ENCODE assay signal across 8 cellular contexts in genomic region chr1:236759252-236759859, GRCh38. TPM values are rescaled to one million over a fixed set of nuclear protein-coding genes. Genes with fewer than 3 reads are reported as not detected.
A peak's percentile ranks its signal among the peaks of the same experiment; 100 is the strongest.
DNase-seq lines count a peak whose midpoint lies in the region; ATAC-seq and TF ChIP-seq lines count a peak whose summit lies in the region.

No MANE protein-coding gene starts in this region.

- H3K9ac ChIP-seq in SU-DHL-6 (ENCODE audit: low read length), result no peak overlapping the region

- H3K4me2 ChIP-seq in SU-DHL-6 (ENCODE audit: low read depth, low read length, poor library complexity, severe bottlenecking), result peak overlapping the region; percentile 35

- POLR2A ChIA-PET in AG04450 (lab: Yijun Ruan, JAX), result no interaction called here

- CTCF ChIA-PET in AG04450 (lab: Charles Lee), result interaction anchor here (0.7 to 3.2 kb wide), 42 partner anchors 8 to 803 kb away, joined by 3 to 39 read pairs (median 5); partner anchors contain the start of genes HEATR1 and MTR

- TF ChIP-seq CTCF in AG04450 (IDR thresholded peaks at IDR 0.05; ENCODE audit: low read depth, low read length), result peak; percentile 77
- peak; percentile 36 for TF ChIP-seq CTCF in SU-DHL-6 (IDR thresholded peaks at IDR 0.05; ENCODE audit: insufficient read depth, low read length, poor library complexity, severe bottlenecking)
- TF ChIP-seq CTCF in foreskin keratinocyte (conservative IDR thresholded peaks at IDR 0.05), result peak; percentile 68

- no peaks in the 10 kb centered on the region for H3K4me1 ChIP-seq in foreskin keratinocyte

- DNase-seq in AG04450 (ENCODE audit: low read depth, low spot score), result peak; percentile 8
- DNase-seq in GM03348 (ENCODE audit: low spot score), result peak; percentile 55
- peak in 1 of 2 donors; percentile 15 for DNase-seq in foreskin keratinocyte
- DNase-seq in retina, result peak; percentile 54
- DNase-seq in occipital lobe (lab: John Stamatoyannopoulos, UW), result no peak
- DNase-seq in caudate nucleus (lab: John Stamatoyannopoulos, UW), result no peak

- H3F3A ChIP-seq in SU-DHL-6 (ENCODE audit: insufficient read depth), result no peaks in the 10 kb centered on the region

- peak overlapping the region; percentile 44 for H2AFZ ChIP-seq in SU-DHL-6 (ENCODE audit: low read depth, low read length, severe bottlenecking)

- H3K4me3 ChIP-seq in AG04450 (ENCODE audit: low read depth, low read length) (no peak overlapping the region), SU-DHL-6 (ENCODE audit: insufficient read depth, low read length, poor library complexity, severe bottlenecking) (no peak overlapping the region)

- no peaks in the 10 kb centered on the region for H3K27me3 ChIP-seq in AG04450 (ENCODE audit: control insufficient read depth, insufficient read depth, low read length)
- no peaks in the 10 kb centered on the region for H3K27me3 ChIP-seq in SU-DHL-6 (ENCODE audit: low read length)
- no peaks in the 10 kb centered on the region for H3K27me3 ChIP-seq in foreskin keratinocyte

- H3K9me2 ChIP-seq in SU-DHL-6 (replicated peaks; ENCODE audit: insufficient read depth, low read length), result no peaks in the 10 kb centered on the region

- H3K9me3 ChIP-seq in AG04450 (ENCODE audit: control insufficient read depth, insufficient read depth, low read length) (no peaks in the 10 kb centered on the region), SU-DHL-6 (ENCODE audit: insufficient read depth, low read length) (no peaks in the 10 kb centered on the region)

- ATAC-seq in HG03520 (IDR thresholded peaks at IDR 0.05; ENCODE audit: unreplicated experiment) (peak; percentile 74), foreskin keratinocyte (peak; percentile 50)

- no peaks in the 10 kb centered on the region for H3K36me3 ChIP-seq in SU-DHL-6 (ENCODE audit: low read length)

- H3K27ac ChIP-seq in AG04450 (ENCODE audit: low read depth, low read length) (no peak overlapping the region), SU-DHL-6 (ENCODE audit: low read depth, low read length) (no peak overlapping the region), foreskin keratinocyte (no peak overlapping the region), caudate nucleus (ENCODE audit: low read depth, low read length) (no peak overlapping the region)

- H4K20me1 ChIP-seq in SU-DHL-6 (ENCODE audit: low read depth, low read length), result no peaks in the 10 kb centered on the region

- no peaks in the 10 kb centered on the region for H3K79me2 ChIP-seq in SU-DHL-6 (ENCODE audit: insufficient read depth, low read length)

RNA-seq across cellular contexts. Expression of gene MTR, which starts 35.7 kb away (rescaled TPM):
- 11.0 and 13.0 TPM in 2 replicates for polyA plus RNA-seq in AG04450 (2011; rRNA removed)
- 18.3 and 26.6 TPM in 2 replicates for polyA minus RNA-seq in AG04450 (2011; rRNA and poly(A)+ RNA removed)
- total RNA-seq in foreskin keratinocyte, result 18.6 and 22.8 TPM in 2 replicates
- 2.6 and 2.8 TPM in 2 replicates for polyA plus RNA-seq in foreskin keratinocyte
- 28.4 TPM for total RNA-seq in occipital lobe

Comparison
In these comparisons a context has a peak if more than half of its experiments do, and no peak if none do; other contexts are left out.
1. DNase-seq: peak in AG04450 (single experiment), GM03348 (single experiment) and retina (single experiment); none in occipital lobe (single experiment) and caudate nucleus (0 of 61).
2. Peak in every context shown above with its lines, with median percentiles within 50 percentile points of each other: CTCF ChIP-seq.